ENCODE assay signal across 16 cellular contexts in genomic region chr1:2874207-2875165, GRCh38.
A peak's percentile ranks its signal among the peaks of the same experiment; 100 is the strongest.
DNase-seq lines count a peak whose midpoint lies in the region; ATAC-seq, FAIRE-seq and TF ChIP-seq lines count a peak whose summit lies in the region.
"Had no signal": no experiment of that assay in that cellular context is flagged by ENCODE, and none has a peak within 500 bp of the region (broad histone marks: within the 10 kb centered on the region; RNA-seq: fewer than 3 reads in every experiment).

No MANE protein-coding gene starts in this region.

- peaks cover 28 to 64% of the 10 kb centered on the region in 2 experiments for H3K27me3 ChIP-seq in HepG2 (ENCODE audit: control insufficient read depth in 1 of 2, insufficient read depth in 2 of 2, low read length in 2 of 2)
- H3K27me3 ChIP-seq in right lobe of liver, result no peaks in the 10 kb centered on the region
- H3K27me3 ChIP-seq in esophagus muscularis mucosa, result peaks cover 0 to 85% (median 6%) of the 10 kb centered on the region in 4 donors
- peaks cover 47% of the 10 kb centered on the region for H3K27me3 ChIP-seq in suprapubic skin

- H4K20me1 ChIP-seq in HepG2 (ENCODE audit: insufficient read depth, low read length), result 0 out of 2 replicates have a peak, but pooled peaks cover 4% of the 10 kb centered on the region

- WGBS in HepG2 (ENCODE audit: low lambda C conversion rate), result 46% methylated on average over 5 of the region's 25 CpGs
- 74% methylated on average over 4 of the region's 25 CpGs for WGBS in right lobe of liver (ENCODE audit: insufficient coverage, low coverage, low lambda C conversion rate, missing lambda C conversion rate)
- WGBS in esophagus muscularis mucosa, result 36% methylated on average over 18 of the region's 25 CpGs
- 37% methylated on average over 21 of the region's 25 CpGs for WGBS in suprapubic skin

- H3K36me3 ChIP-seq in HepG2 (replicated peaks in 1 of 2; ENCODE audit: control insufficient read depth in 1 of 2, insufficient read depth in 2 of 2, low read length in 2 of 2) (no peaks in the 10 kb centered on the region), right lobe of liver (no peaks in the 10 kb centered on the region), esophagus muscularis mucosa (no peaks in the 10 kb centered on the region), suprapubic skin (no peaks in the 10 kb centered on the region)

- DNase-seq in HepG2 (ENCODE audit: low spot score) (no peak), right lobe of liver (no peak), esophagus muscularis mucosa (ENCODE audit: extremely low spot score) (no peak), suprapubic skin (ENCODE audit: low spot score in 2 of 2) (no peak), kidney tubule cell (ENCODE audit: low spot score) (no peak), D721Med (ENCODE audit: insufficient read length, low spot score) (no peak)
- DNase-seq: ACHN, AML-193, H7, NCI-H1048, NCI-H146, NCI-H510A treated with DMSO at 0.1 percent for 48 hours, NCI-H82, PC-3 had no signal

- no peak overlapping the region for H2AFZ ChIP-seq in HepG2 (ENCODE audit: low read length)

- no peak for TF ChIP-seq RAD21 in HepG2 (CRISPR knock-in tag; IDR thresholded peaks at IDR 0.05)

- POLR2A ChIA-PET in HepG2 (lab: Yijun Ruan, JAX), result no interaction called here

- no peak overlapping the region for H3K27ac ChIP-seq in HepG2 (ENCODE audit: extremely low read length, insufficient read depth, low read length)
- no peak overlapping the region for H3K27ac ChIP-seq in right lobe of liver
- no peak overlapping the region for H3K27ac ChIP-seq in esophagus muscularis mucosa (replicated peaks in 1 of 4)
- H3K27ac ChIP-seq in suprapubic skin, result no peak overlapping the region
- H3K27ac ChIP-seq: SK-N-MC had no signal

- TF ChIP-seq POLR2A in HepG2 (IDR thresholded peaks at IDR 0.05; ENCODE audit: insufficient read depth in 1 of 2, low read depth in 2 of 2, low read length in 2 of 2) (no peak), right lobe of liver (IDR thresholded peaks at IDR 0.05) (no peak), esophagus muscularis mucosa (IDR thresholded peaks at IDR 0.05; ENCODE audit: low read depth) (no peak), suprapubic skin (IDR thresholded peaks at IDR 0.05) (no peak)

- TF ChIP-seq EP300 in HepG2 (IDR thresholded peaks at IDR 0.05; ENCODE audit: low read depth in 2 of 2, low read length in 2 of 2) (no peak), HepG2 (CRISPR knock-in tag; IDR thresholded peaks at IDR 0.05; ENCODE audit: borderline replicate concordance) (no peak), esophagus muscularis mucosa (IDR thresholded peaks at IDR 0.05) (no peak), suprapubic skin (IDR thresholded peaks at IDR 0.05) (no peak)

- H3K9me3 ChIP-seq in HepG2 (ENCODE audit: low read length), result peaks cover 10% of the 10 kb centered on the region
- H3K9me3 ChIP-seq in right lobe of liver, result peaks cover 0 to 3% (median 0%) of the 10 kb centered on the region in 4 donors
- peaks cover 9 to 28% (median 26%) of the 10 kb centered on the region in 4 donors for H3K9me3 ChIP-seq in esophagus muscularis mucosa
- peaks cover 16% of the 10 kb centered on the region for H3K9me3 ChIP-seq in suprapubic skin

- H3K4me3 ChIP-seq in HepG2 (replicated peaks in 1 of 3; ENCODE audit: insufficient read depth in 1 of 3, low read depth in 2 of 3, low read length in 3 of 3), result no peak overlapping the region
- H3K4me3 ChIP-seq in right lobe of liver, result no peak overlapping the region
- peak overlapping the region; percentile 12 to 32 (median 15) for H3K4me3 ChIP-seq in esophagus muscularis mucosa
- H3K4me3 ChIP-seq in suprapubic skin, result peak overlapping the region; percentile 24
- H3K4me3 ChIP-seq: SK-N-MC had no signal

- in situ Hi-C loops in HepG2 (cut with HindIII; ENCODE audit: extremely low pct_ligation_motif_present, low pct_unique_long_range_greater_than_20kb), result no loop called here

- intact Hi-C loops in HepG2 (cut with micrococcal nuclease; ENCODE audit: unreplicated experiment) (loop anchor here (10.0 kb wide), 1 partner anchor 550 kb away; no protein-coding TSS in a partner anchor), right lobe of liver (cut with DNase I) (no loop called here), esophagus muscularis mucosa (cut with DNase I) (loop anchor here (5.0 kb wide), 1 partner anchor 548 kb away; no protein-coding TSS in a partner anchor)

- no peaks in the 10 kb centered on the region for H3K4me1 ChIP-seq in HepG2 (ENCODE audit: insufficient read depth, low read length)
- no peaks in the 10 kb centered on the region for H3K4me1 ChIP-seq in right lobe of liver
- H3K4me1 ChIP-seq in esophagus muscularis mucosa, result peaks cover 0 to 24% (median 19%) of the 10 kb centered on the region in 4 donors
- H3K4me1 ChIP-seq in suprapubic skin, result peaks cover 12% of the 10 kb centered on the region

- H3K9ac ChIP-seq in HepG2 (ENCODE audit: insufficient read depth, low read depth, low read length), result no peak overlapping the region

- no TSS peak for BruUV-seq in HepG2 (replicated peaks; lab: Mats Ljungman, UMichigan)

- FAIRE-seq in HepG2 (lab: Jason Lieb, UNC), result no peak
- no peak for FAIRE-seq in D721Med (lab: Jason Lieb, UNC)

- TF ChIP-seq CTCF in HepG2 (CRISPR knock-in tag; IDR thresholded peaks at IDR 0.05), result no peak
- no peak for TF ChIP-seq CTCF in right lobe of liver (IDR thresholded peaks at IDR 0.05)
- no peak for TF ChIP-seq CTCF in esophagus muscularis mucosa (IDR thresholded peaks at IDR 0.05)
- no peak for TF ChIP-seq CTCF in suprapubic skin (IDR thresholded peaks at IDR 0.05)
- TF ChIP-seq CTCF in D721Med (IDR thresholded peaks at IDR 0.05; ENCODE audit: insufficient read depth, missing control alignments), result no peak

- CTCF ChIA-PET in HepG2 (lab: Yijun Ruan, JAX; ENCODE audit: low intra/inter-chr PET ratio, low total read pairs), result no interaction called here

- ATAC-seq in HepG2 (no peak), right lobe of liver (no peak), HG03432 (IDR thresholded peaks at IDR 0.05; ENCODE audit: unreplicated experiment) (no peak)
- ATAC-seq: PC-3 had no signal

- H3K4me2 ChIP-seq in HepG2 (ENCODE audit: low read depth, low read length), result no peak overlapping the region

- no peaks in the 10 kb centered on the region for H3K79me2 ChIP-seq in HepG2 (ENCODE audit: insufficient read depth, low read length)

TF ChIP-seq in HepG2, 621 proteins besides CTCF, POLR2A, EP300 and RAD21:
- no peak for TF ChIP-seq ZBTB44 (CRISPR knock-in tag; IDR thresholded peaks at IDR 0.05)
- TF ChIP-seq CENPX (CRISPR knock-in tag; IDR thresholded peaks at IDR 0.05), result no peak
- TF ChIP-seq ATF7 (IDR thresholded peaks at IDR 0.05), result peak; percentile 94
- no peak for TF ChIP-seq ATF7 (CRISPR knock-in tag; IDR thresholded peaks at IDR 0.05)
- TF ChIP-seq CREB1 (IDR thresholded peaks at IDR 0.05), result peak; percentile 90
- no peak for TF ChIP-seq CREB1 (CRISPR knock-in tag; IDR thresholded peaks at IDR 0.05)
TF ChIP-seq in HepG2: peak in this region for 2.

Comparison
In these comparisons a context has a peak if more than half of its experiments do, and no peak if none do; other contexts are left out.
1. intact Hi-C loops: an anchor here in HepG2 (10.0 kb wide) and esophagus muscularis mucosa (5.0 kb wide); none called in right lobe of liver.
2. H3K4me3 ChIP-seq: peak in esophagus muscularis mucosa (4 of 4) and suprapubic skin (single experiment); none in HepG2 (0 of 3) and right lobe of liver (0 of 3).